In genomic region chr3:69200384-69201068, GRCh38 we compare ENCODE assay signal across 8 cellular contexts.
A peak's percentile ranks its signal among the peaks of the same experiment; 100 is the strongest.
DNase-seq lines count a peak whose midpoint lies in the region; ATAC-seq and TF ChIP-seq lines count a peak whose summit lies in the region.

No MANE protein-coding gene starts in this region.

- H3K9me3 Mint-ChIP-seq in activated T-cell treated with anti-CD3 and anti-CD28 coated beads, Interleukin-2, amount 50 U/mL, for 72 hours: no peaks in the 10 kb centered on the region

- no peak for TF ChIP-seq CTCF in psoas muscle (IDR thresholded peaks at IDR 0.05)

- H3K27me3 Mint-ChIP-seq in activated T-cell treated with anti-CD3 and anti-CD28 coated beads, Interleukin-2, amount 50 U/mL, for 72 hours (ENCODE audit: low read depth): no peaks in the 10 kb centered on the region

- H3K27ac ChIP-seq in psoas muscle: peak overlapping the region; percentile 53

- H3K27me3 ChIP-seq in psoas muscle (ENCODE audit: insufficient read depth in 3 of 3, low read length in 2 of 3) (no peaks in the 10 kb centered on the region), MG63 (no peaks in the 10 kb centered on the region)

- 24 to 28% (median 26%) methylated on average over 10 of the region's 10 CpGs for WGBS in psoas muscle, 3 donors

- ATAC-seq in Right ventricle myocardium inferior: peak; percentile 79
- ATAC-seq in activated T-cell treated with anti-CD3 and anti-CD28 coated beads, Interleukin-2, amount 50 U/mL, for 72 hours (replicated peaks in 1 of 2): peak; percentile 19 to 38
- peak; percentile 77 to 88 (median 86) for ATAC-seq in psoas muscle

- intact Hi-C loops in Right ventricle myocardium inferior (cut with DNase I): loop anchor here (5.0 kb wide), 2 partner anchors 42 to 92 kb away; no protein-coding TSS in a partner anchor
- intact Hi-C loops in cardiac septum (cut with DNase I): no loop called here
- intact Hi-C loops in psoas muscle (cut with DNase I): no loop called here

- H3K27ac Mint-ChIP-seq in activated T-cell treated with anti-CD3 and anti-CD28 coated beads, Interleukin-2, amount 50 U/mL, for 72 hours: peak overlapping the region; percentile 100

- H3K9me3 ChIP-seq in psoas muscle: no peaks in the 10 kb centered on the region
- no peaks in the 10 kb centered on the region for H3K9me3 ChIP-seq in MG63

- H3K4me3 Mint-ChIP-seq in activated T-cell treated with anti-CD3 and anti-CD28 coated beads, Interleukin-2, amount 50 U/mL, for 72 hours: peak overlapping the region; percentile 94 to 99

- DNase-seq in Right ventricle myocardium inferior (ENCODE audit: missing footprints): no peak
- DNase-seq in cardiac septum (ENCODE audit: low spot score): no peak
- DNase-seq in activated T-cell treated with anti-CD3 and anti-CD28 coated beads, Interleukin-2, amount 50 U/mL, for 72 hours: peak; percentile 56 to 68
- peak; percentile 34 for DNase-seq in glomerular visceral epithelial cell (ENCODE audit: extremely low spot score)
- no peak for DNase-seq in psoas muscle
- DNase-seq in MG63: no peak
- no peak for DNase-seq in NCI-H1930 (lab: John Stamatoyannopoulos, UW)
- no peak for DNase-seq in DMS79 (lab: John Stamatoyannopoulos, UW)

- peaks cover 84% of the 10 kb centered on the region for H3K4me1 Mint-ChIP-seq in activated T-cell treated with anti-CD3 and anti-CD28 coated beads, Interleukin-2, amount 50 U/mL, for 72 hours (ENCODE audit: low read depth)

- peak overlapping the region; percentile 62 for H3K4me3 ChIP-seq in psoas muscle
- H3K4me3 ChIP-seq in MG63: no peak overlapping the region

- peaks cover 18 to 25% of the 10 kb centered on the region in 2 donors for H3K36me3 Mint-ChIP-seq in activated T-cell treated with anti-CD3 and anti-CD28 coated beads, Interleukin-2, amount 50 U/mL, for 72 hours (ENCODE audit: insufficient read depth in 2 of 2)

- H3K36me3 ChIP-seq in psoas muscle (ENCODE audit: insufficient read depth in 1 of 2, low read depth in 1 of 2): peaks cover 0 to 6% of the 10 kb centered on the region in 2 donors
- no peaks in the 10 kb centered on the region for H3K36me3 ChIP-seq in MG63

- no peaks in the 10 kb centered on the region for H3K4me1 ChIP-seq in psoas muscle

Comparison
In these comparisons a context has a peak if more than half of its experiments do, and no peak if none do; other contexts are left out.
1. ATAC-seq: peak in every context shown above with its lines; median percentile 86 in psoas muscle; 79 in Right ventricle myocardium inferior; 28 in activated T-cell treated with anti-CD3 and anti-CD28 coated beads, Interleukin-2, amount 50 U/mL, for 72 hours.
2. DNase-seq: peak in activated T-cell treated with anti-CD3 and anti-CD28 coated beads, Interleukin-2, amount 50 U/mL, for 72 hours (2 of 2) and glomerular visceral epithelial cell (single experiment); none in Right ventricle myocardium inferior (single experiment), cardiac septum (single experiment), psoas muscle (0 of 2), MG63 (single experiment), NCI-H1930 (0 of 2) and DMS79 (single experiment).